Comparison of ENCODE assay signal across 14 cellular contexts in the genomic region with DNA sequence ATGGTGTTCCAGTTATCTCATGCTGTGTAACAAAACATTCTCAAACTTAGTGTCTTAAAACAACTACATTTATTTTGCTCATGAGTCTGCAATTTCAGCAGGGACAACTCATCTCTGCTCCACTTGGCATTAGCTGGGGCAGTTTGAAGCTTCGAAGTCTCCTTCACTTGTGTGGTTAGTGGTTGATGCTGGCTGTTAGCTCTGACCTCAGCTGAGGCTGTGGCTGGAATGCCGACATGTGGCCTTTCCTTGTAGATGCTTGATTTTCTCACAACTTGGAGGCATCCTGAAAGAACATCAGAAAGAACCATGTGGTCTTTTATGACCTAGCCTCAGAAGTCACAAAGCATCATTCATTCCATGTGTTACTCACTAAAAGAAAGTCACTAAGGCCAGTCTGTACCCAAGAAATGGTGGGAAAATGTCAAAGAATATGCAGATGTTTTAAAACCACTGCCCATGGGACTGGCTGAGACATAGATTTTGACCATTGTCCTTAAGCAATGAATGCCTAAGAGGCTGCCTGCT. TPM values are rescaled to one million over a fixed set of nuclear protein-coding genes. Genes with fewer than 3 reads are reported as not detected.
DNase-seq lines count a peak whose midpoint lies in the region; ATAC-seq and TF ChIP-seq lines count a peak whose summit lies in the region.
"Had no signal": no experiment of that assay in that cellular context is flagged by ENCODE, and none has a peak within 500 bp of the region (broad histone marks: within the 10 kb centered on the region; RNA-seq: fewer than 3 reads in every experiment).

No MANE protein-coding gene starts in this region.

- peak; percentile 14 for ATAC-seq in activated naive CD8-positive, alpha-beta T cell treated with anti-CD3 and anti-CD28 coated beads, Interleukin-2, amount 50 U/mL, for 24 hours
- ATAC-seq in GM19452 (IDR thresholded peaks at IDR 0.05; ENCODE audit: unreplicated experiment) (no peak), left lobe of liver (no peak)
- ATAC-seq: activated CD8-positive, alpha-beta T cell treated with anti-CD3 and anti-CD28 coated beads for 36 hours; gastrocnemius medialis; Panc1 had no signal

- H3K36me3 Mint-ChIP-seq in activated naive CD8-positive, alpha-beta T cell treated with anti-CD3 and anti-CD28 coated beads, Interleukin-2, amount 50 U/mL, for 24 hours (ENCODE audit: low read depth), result peaks cover 9% of the 10 kb centered on the region

- WGBS in GM23248 (ENCODE audit: low coverage in 1 of 2, low lambda C conversion rate in 2 of 2, missing lambda C conversion rate in 2 of 2), 2 experiments, result 14 to 28% methylated on average over 2 of the region's 2 CpGs

- H3K4me2 ChIP-seq in GM23248 (ENCODE audit: unreplicated experiment), result no peak overlapping the region

- peak overlapping the region; percentile 73 for H3K27ac ChIP-seq in GM23248
- H3K27ac ChIP-seq: gastrocnemius medialis had no signal

- peaks cover 80% of the 10 kb centered on the region for H3K4me1 Mint-ChIP-seq in activated naive CD8-positive, alpha-beta T cell treated with anti-CD3 and anti-CD28 coated beads, Interleukin-2, amount 50 U/mL, for 24 hours

- 0 out of 2 replicates have a peak overlapping the region, but pooled peaks have one; percentile 18 for H3K9ac ChIP-seq in GM23248

- H3K4me1 ChIP-seq in GM23248 (ENCODE audit: insufficient read depth), result peaks cover 29% of the 10 kb centered on the region

- H3K9me2 ChIP-seq in GM23248 (ENCODE audit: insufficient read depth), result no peaks in the 10 kb centered on the region

- no peaks in the 10 kb centered on the region for H4K20me1 ChIP-seq in GM23248 (ENCODE audit: insufficient read depth)

- peak overlapping the region; percentile 63 for H3K27ac Mint-ChIP-seq in activated naive CD8-positive, alpha-beta T cell treated with anti-CD3 and anti-CD28 coated beads, Interleukin-2, amount 50 U/mL, for 24 hours

- peaks cover 54% of the 10 kb centered on the region for H3F3A ChIP-seq in GM23248 (ENCODE audit: insufficient read depth)

- H3K9me3 Mint-ChIP-seq in activated naive CD8-positive, alpha-beta T cell treated with anti-CD3 and anti-CD28 coated beads, Interleukin-2, amount 50 U/mL, for 24 hours, result no peaks in the 10 kb centered on the region

- H2AFZ ChIP-seq in GM23248, result no peak overlapping the region

- no peak overlapping the region for H3K4me3 ChIP-seq in AG10803 (ENCODE audit: low read length)
- H3K4me3 ChIP-seq in GM23248, result no peak overlapping the region
- H3K4me3 ChIP-seq: gastrocnemius medialis had no signal

- peaks cover 11% of the 10 kb centered on the region for H3K79me2 ChIP-seq in GM23248 (ENCODE audit: insufficient read depth)

- H3K27me3 ChIP-seq in GM23248 (replicated peaks; ENCODE audit: insufficient read depth), result no peaks in the 10 kb centered on the region

- H3K4me3 Mint-ChIP-seq in activated naive CD8-positive, alpha-beta T cell treated with anti-CD3 and anti-CD28 coated beads, Interleukin-2, amount 50 U/mL, for 24 hours, result peak overlapping the region; percentile 25
- H3K4me3 Mint-ChIP-seq: activated CD8-positive, alpha-beta T cell treated with anti-CD3 and anti-CD28 coated beads for 36 hours; CD14-positive monocyte had no signal

- H3K36me3 ChIP-seq in GM23248 (ENCODE audit: low read depth), result peaks cover 7% of the 10 kb centered on the region
- H3K36me3 ChIP-seq: gastrocnemius medialis had no signal

- DNase-seq in AG10803 (ENCODE audit: low read depth) (peak; percentile 98), GM23248 (peak; percentile 87), islet precursor cell (peak; percentile 34), NCI-H2196 (lab: John Stamatoyannopoulos, UW; ENCODE audit: unreplicated experiment) (no peak), left lobe of liver (ENCODE audit: low spot score) (no peak), NCI-H526 (lab: John Stamatoyannopoulos, UW) (no peak)
- DNase-seq in activated naive CD8-positive, alpha-beta T cell treated with anti-CD3 and anti-CD28 coated beads, Interleukin-2, amount 50 U/mL, for 24 hours, result no peak
- DNase-seq: activated CD8-positive, alpha-beta T cell treated with anti-CD3 and anti-CD28 coated beads for 36 hours; gastrocnemius medialis; NCI-H524; retina had no signal

- no peaks in the 10 kb centered on the region for H3K27me3 Mint-ChIP-seq in activated naive CD8-positive, alpha-beta T cell treated with anti-CD3 and anti-CD28 coated beads, Interleukin-2, amount 50 U/mL, for 24 hours
- H3K27me3 Mint-ChIP-seq: activated CD8-positive, alpha-beta T cell treated with anti-CD3 and anti-CD28 coated beads for 36 hours had no signal

- in situ Hi-C loops in GM23248 (cut with MboI), result no loop called here

- no peaks in the 10 kb centered on the region for H3K9me3 ChIP-seq in GM23248 (ENCODE audit: low read depth)
- H3K9me3 ChIP-seq: gastrocnemius medialis had no signal

- no peak for TF ChIP-seq CTCF in AG10803 (conservative IDR thresholded peaks at IDR 0.05; ENCODE audit: low read length)

RNA-seq across cellular contexts. Expression of gene TMSB10, which starts 3.8 kb away (rescaled TPM):
- total RNA-seq in GM23248 (2014; rRNA removed; shearing (Covaris generic)), result 3,621 and 4,663 TPM in 2 replicates
- 6,241 and 6,275 TPM in 2 replicates for polyA plus RNA-seq in GM23248 (2016; fragmentation: Nextera tagmentation; extraction: Ambion mirVana)
- 112 TPM for total RNA-seq in left lobe of liver

RNA-seq across cellular contexts. Expression of gene TRABD2A, which starts 20.8 kb away (rescaled TPM):
- total RNA-seq in GM23248 (2014; rRNA removed; shearing (Covaris generic)), result 5.0 and 5.7 TPM in 2 replicates
- polyA plus RNA-seq in GM23248 (2016; fragmentation: Nextera tagmentation; extraction: Ambion mirVana), result 3.4 and 3.8 TPM in 2 replicates
- 0.68 TPM for total RNA-seq in left lobe of liver

Comparison
In these comparisons a context has a peak if more than half of its experiments do, and no peak if none do; other contexts are left out.
1. DNase-seq: peak in AG10803 (single experiment), GM23248 (single experiment) and islet precursor cell (single experiment); none in activated naive CD8-positive, alpha-beta T cell treated with anti-CD3 and anti-CD28 coated beads, Interleukin-2, amount 50 U/mL, for 24 hours (single experiment), NCI-H2196 (single experiment), left lobe of liver (single experiment) and NCI-H526 (0 of 2).
2. RNA of gene TMSB10, which starts 3.8 kb away (total RNA-seq): 3,621 to 4,663 TPM in GM23248; 112 TPM in left lobe of liver (single experiment); every median in the first group is over 10 times any median in the second.